ENCODE assay signal across 1 cellular context in genomic region chr19:35549174-35549788, GRCh38.
TF ChIP-seq lines count a peak whose summit lies in the region.

No MANE protein-coding gene starts in this region.

TF ChIP-seq in GM12878, 131 proteins besides CTCF, POLR2A, EP300 and RAD21:
- no peak for TF ChIP-seq ZNF687 (IDR thresholded peaks at IDR 0.05)
- 0 out of 2 replicates have a peak, but pooled peaks have one; percentile 56 for TF ChIP-seq HDGF (IDR thresholded peaks at IDR 0.05)
- TF ChIP-seq NBN (IDR thresholded peaks at IDR 0.05): 0 out of 2 replicates have a peak, but pooled peaks have one; percentile 44
- TF ChIP-seq SMC3 (IDR thresholded peaks at IDR 0.05; ENCODE audit: borderline replicate concordance, low read length): peak; percentile 71
- TF ChIP-seq CHD4 (IDR thresholded peaks at IDR 0.05): no peak
TF ChIP-seq in GM12878: peak in this region for 3.
